In the genomic region with DNA sequence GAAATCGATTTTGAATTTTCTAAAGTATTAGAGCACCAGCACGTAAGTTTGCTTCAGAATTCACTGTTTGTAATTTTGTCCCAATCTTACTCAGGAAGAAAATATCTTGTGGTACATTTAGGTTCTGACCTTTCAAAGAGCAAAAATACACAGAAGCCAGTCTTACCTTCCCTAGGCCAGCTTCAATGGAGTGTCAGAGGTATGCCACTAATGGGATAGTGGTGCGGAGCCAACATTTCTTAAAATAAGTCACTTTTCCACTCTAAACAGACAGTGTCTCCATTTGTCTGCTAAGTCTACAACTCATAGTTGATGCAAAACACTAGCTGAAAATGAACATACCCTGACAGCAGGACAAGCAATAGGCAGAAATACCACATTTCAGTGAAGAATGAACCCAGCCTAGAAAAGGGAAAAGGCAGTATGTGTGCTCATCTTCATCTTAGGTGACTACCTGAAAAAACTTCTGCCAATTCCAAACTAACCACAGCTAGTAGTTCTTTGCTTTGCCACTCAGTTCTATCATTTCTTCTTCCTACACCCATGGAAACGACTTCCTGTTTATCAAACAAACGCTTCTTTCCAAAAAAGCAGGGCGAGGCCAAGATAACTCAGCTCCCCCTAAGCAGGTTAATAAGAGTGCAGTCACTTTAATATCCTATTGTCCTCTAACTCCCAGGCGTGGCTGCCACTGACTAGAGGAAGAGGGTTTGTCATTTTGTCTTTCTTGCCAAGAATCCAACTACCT, we compare ENCODE assay signal across 8 cellular contexts.
DNase-seq lines count a peak whose midpoint lies in the region; ATAC-seq lines count a peak whose summit lies in the region.

No MANE protein-coding gene starts in this region.

- DNase-seq in HT-29 (ENCODE audit: low spot score) (peak; percentile 50), T-helper 1 cell (peak in 4 of 5 donors; percentile 20 to 67 (median 32)), caudate nucleus (lab: John Stamatoyannopoulos, UW) (no peak), HK-2 (ENCODE audit: unreplicated experiment) (no peak), retina (no peak), DMS79 (lab: John Stamatoyannopoulos, UW) (no peak)
- peak in 1 of 2 donors; percentile 65 for DNase-seq in stimulated activated effector memory CD8-positive, alpha-beta T cell treated with anti-CD3 and anti-CD28 coated beads, Interleukin-12 subunit alpha, Interleukin-12 subunit beta, amount 100 ng/mL, for 72 hours (ENCODE audit: low spot score in 2 of 2)

- no peaks in the 10 kb centered on the region for H3K9me3 Mint-ChIP-seq in stimulated activated effector memory CD8-positive, alpha-beta T cell treated with anti-CD3 and anti-CD28 coated beads, Interleukin-12 subunit alpha, Interleukin-12 subunit beta, amount 100 ng/mL, for 72 hours

- peak; percentile 91 for ATAC-seq in esophagus mucosa
- peak; percentile 83 for ATAC-seq in stimulated activated effector memory CD8-positive, alpha-beta T cell treated with anti-CD3 and anti-CD28 coated beads, Interleukin-12 subunit alpha, Interleukin-12 subunit beta, amount 100 ng/mL, for 72 hours

- no peak overlapping the region for H3K27ac ChIP-seq in caudate nucleus (ENCODE audit: low read depth, low read length)

- peaks cover 14% of the 10 kb centered on the region for H3K36me3 Mint-ChIP-seq in stimulated activated effector memory CD8-positive, alpha-beta T cell treated with anti-CD3 and anti-CD28 coated beads, Interleukin-12 subunit alpha, Interleukin-12 subunit beta, amount 100 ng/mL, for 72 hours

- peaks cover 69% of the 10 kb centered on the region for H3K4me1 Mint-ChIP-seq in stimulated activated effector memory CD8-positive, alpha-beta T cell treated with anti-CD3 and anti-CD28 coated beads, Interleukin-12 subunit alpha, Interleukin-12 subunit beta, amount 100 ng/mL, for 72 hours

- peak overlapping the region; percentile 90 for H3K27ac Mint-ChIP-seq in stimulated activated effector memory CD8-positive, alpha-beta T cell treated with anti-CD3 and anti-CD28 coated beads, Interleukin-12 subunit alpha, Interleukin-12 subunit beta, amount 100 ng/mL, for 72 hours

- H3K4me3 Mint-ChIP-seq in stimulated activated effector memory CD8-positive, alpha-beta T cell treated with anti-CD3 and anti-CD28 coated beads, Interleukin-12 subunit alpha, Interleukin-12 subunit beta, amount 100 ng/mL, for 72 hours, result peak overlapping the region; percentile 51

Comparison
In these comparisons a context has a peak if more than half of its experiments do, and no peak if none do; other contexts are left out.
1. DNase-seq: peak in HT-29 (single experiment) and T-helper 1 cell (4 of 5); none in caudate nucleus (0 of 61), HK-2 (single experiment), retina (single experiment) and DMS79 (single experiment).